Comparison of ENCODE assay signal across 1 cellular context in genomic region chr1:173824315-173825081, GRCh38.
TF ChIP-seq lines count a peak whose summit lies in the region.

TSS of gene CENPL (minus strand) at chr1:173824883. CDS start at chr1:173811299, 13,584 bp downstream.
TSS of gene DARS2 (plus strand) at chr1:173824673. CDS start at chr1:173825230, 557 bp downstream.

TF ChIP-seq in HepG2, 621 proteins besides CTCF, POLR2A, EP300 and RAD21 (continued from another document and continues in another):
- peak; percentile 65 for TF ChIP-seq ZBTB2 (CRISPR knock-in tag; IDR thresholded peaks at IDR 0.05; ENCODE audit: low read depth)
- TF ChIP-seq MAZ (IDR thresholded peaks at IDR 0.05; ENCODE audit: borderline replicate concordance, low read depth, low read length) = peak; percentile 57; the same call in 1 of the 2 replicates
- peak; percentile 15; the same call in 1 of the 2 replicates for TF ChIP-seq MAZ (CRISPR knock-in tag; IDR thresholded peaks at IDR 0.05; ENCODE audit: low read depth)
- no peak for TF ChIP-seq E2F2 (CRISPR knock-in tag; IDR thresholded peaks at IDR 0.05; ENCODE audit: borderline replicate concordance)
- 0 out of 2 replicates have a peak, but pooled peaks have one; percentile 73 for TF ChIP-seq NCOA1 (CRISPR knock-in tag; IDR thresholded peaks at IDR 0.05)
- peak; percentile 96 for TF ChIP-seq KMT2B (CRISPR knock-in tag; IDR thresholded peaks at IDR 0.05)
- no peak for TF ChIP-seq SMARCE1 (IDR thresholded peaks at IDR 0.05; ENCODE audit: borderline replicate concordance)
- no peak for TF ChIP-seq KIAA2018 (CRISPR knock-in tag; IDR thresholded peaks at IDR 0.05; ENCODE audit: borderline replicate concordance)
- TF ChIP-seq REXO4 (CRISPR knock-in tag; IDR thresholded peaks at IDR 0.05; ENCODE audit: borderline replicate concordance) = peak; percentile 32; the same call in 1 of the 2 replicates
- TF ChIP-seq SAP130 (CRISPR knock-in tag; IDR thresholded peaks at IDR 0.05; ENCODE audit: low read depth) = peak; percentile 95
- TF ChIP-seq KAT2B (IDR thresholded peaks at IDR 0.05; ENCODE audit: borderline replicate concordance, low read depth, low read length) = no peak
- no peak for TF ChIP-seq IKZF4 (CRISPR knock-in tag; IDR thresholded peaks at IDR 0.05; ENCODE audit: borderline replicate concordance, low read depth, not compliant biosample characterization)
- TF ChIP-seq MBNL3 (CRISPR knock-in tag; conservative IDR thresholded peaks at IDR 0.05) = no peak
- TF ChIP-seq ZNF720 (CRISPR knock-in tag; IDR thresholded peaks at IDR 0.05) = no peak
- TF ChIP-seq ARID3A (IDR thresholded peaks at IDR 0.05; ENCODE audit: low read depth, low read length) = no peak
- TF ChIP-seq NR0B2 (CRISPR knock-in tag; IDR thresholded peaks at IDR 0.05) = peak; percentile 17; the same call in 1 of the 2 replicates
- peak; percentile 67 for TF ChIP-seq ZNF709 (CRISPR knock-in tag; IDR thresholded peaks at IDR 0.05)
- no peak for TF ChIP-seq ZBTB39 (CRISPR knock-in tag; IDR thresholded peaks at IDR 0.05)
- peak; percentile 99 for TF ChIP-seq NAIF1 (CRISPR knock-in tag; IDR thresholded peaks at IDR 0.05; ENCODE audit: borderline replicate concordance)
- no peak for TF ChIP-seq ZNF839 (CRISPR knock-in tag; IDR thresholded peaks at IDR 0.05; ENCODE audit: borderline replicate concordance)
- TF ChIP-seq SAFB2 (CRISPR knock-in tag; IDR thresholded peaks at IDR 0.05; ENCODE audit: borderline replicate concordance, low read depth) = peak; percentile 54; the same call in 1 of the 2 replicates
- peak; percentile 26; the same call in 1 of the 2 replicates for TF ChIP-seq ESRRA (CRISPR knock-in tag; IDR thresholded peaks at IDR 0.05; ENCODE audit: low read depth)
- TF ChIP-seq CCAR2 (optimal IDR thresholded peaks at IDR 0.05; ENCODE audit: low read depth, low read length) = no peak
- no peak for TF ChIP-seq ZIK1 (CRISPR knock-in tag; IDR thresholded peaks at IDR 0.05; ENCODE audit: borderline replicate concordance, low read depth)
- TF ChIP-seq PTBP1 (IDR thresholded peaks at IDR 0.05; ENCODE audit: low read depth, low read length, poor library complexity, severe bottlenecking) = no peak
- TF ChIP-seq ZNF574 (CRISPR knock-in tag; IDR thresholded peaks at IDR 0.05) = peak; percentile 97
- no peak for TF ChIP-seq SIX1 (CRISPR knock-in tag; IDR thresholded peaks at IDR 0.05; ENCODE audit: borderline replicate concordance)
- 0 out of 2 replicates have a peak, but pooled peaks have one; percentile 75 for TF ChIP-seq CC2D1A (CRISPR knock-in tag; IDR thresholded peaks at IDR 0.05)
- no peak for TF ChIP-seq ZNF766 (CRISPR knock-in tag; IDR thresholded peaks at IDR 0.05; ENCODE audit: borderline replicate concordance)
- peak; percentile 59 for TF ChIP-seq GABPA (IDR thresholded peaks at IDR 0.05; ENCODE audit: low read depth, low read length)
- TF ChIP-seq GABPA (CRISPR knock-in tag; IDR thresholded peaks at IDR 0.05; ENCODE audit: low read depth) = peak; percentile 94
- TF ChIP-seq SMYD3 (CRISPR knock-in tag; IDR thresholded peaks at IDR 0.05) = peak; percentile 78; the same call in 1 of the 2 replicates
- 0 out of 2 replicates have a peak, but pooled peaks have one; percentile 55 for TF ChIP-seq ZNF747 (CRISPR knock-in tag; IDR thresholded peaks at IDR 0.05; ENCODE audit: borderline replicate concordance)
- TF ChIP-seq ZNF260 (CRISPR knock-in tag; IDR thresholded peaks at IDR 0.05; ENCODE audit: borderline replicate concordance, low read depth) = no peak
- no peak for TF ChIP-seq ZNF549 (CRISPR knock-in tag; IDR thresholded peaks at IDR 0.05)
- peak; percentile 28; the same call in 1 of the 2 replicates for TF ChIP-seq HIVEP1 (CRISPR knock-in tag; IDR thresholded peaks at IDR 0.05)
- no peak for TF ChIP-seq RORA (CRISPR knock-in tag; IDR thresholded peaks at IDR 0.05)
- TF ChIP-seq IRF2 (CRISPR knock-in tag; IDR thresholded peaks at IDR 0.05) = peak; percentile 80
- TF ChIP-seq HDAC1 (CRISPR knock-in tag; IDR thresholded peaks at IDR 0.05) = peak; percentile 93
- 0 out of 2 replicates have a peak, but pooled peaks have one; percentile 29 for TF ChIP-seq NFKBIZ (CRISPR knock-in tag; IDR thresholded peaks at IDR 0.05)
- 0 out of 2 replicates have a peak, but pooled peaks have one; percentile 32 for TF ChIP-seq MTERF4 (CRISPR knock-in tag; IDR thresholded peaks at IDR 0.05)
